In the genomic region with DNA sequence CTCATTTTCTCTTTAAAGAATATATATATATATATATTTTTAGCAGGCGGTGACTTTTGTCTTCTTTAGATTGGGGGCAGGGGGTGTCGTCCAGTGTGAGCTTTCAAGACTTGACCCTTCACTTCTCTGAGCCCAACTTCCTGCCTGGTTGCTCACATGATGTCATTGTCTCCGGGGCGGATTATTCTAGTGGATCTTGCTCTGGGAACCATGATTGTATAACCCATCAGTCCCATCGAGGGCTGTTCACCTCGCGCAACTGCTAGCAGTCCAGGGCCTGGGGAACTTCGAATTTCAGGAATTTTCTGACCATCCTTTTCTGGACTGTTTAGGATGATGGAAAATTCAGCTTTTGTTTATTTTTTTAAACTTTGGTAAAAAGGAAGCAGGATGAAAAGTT, we compare ENCODE assay signal across 8 cellular contexts.
DNase-seq lines count a peak whose midpoint lies in the region; ATAC-seq and TF ChIP-seq lines count a peak whose summit lies in the region.

No MANE protein-coding gene starts in this region.

- TF ChIP-seq CTCF in GM12865 (IDR thresholded peaks at IDR 0.05; ENCODE audit: insufficient read depth, low read depth, low read length, missing control alignments) (no peak), astrocyte of the cerebellum (IDR thresholded peaks at IDR 0.05; ENCODE audit: low read depth, low read length, missing control alignments) (no peak), retinal pigment epithelial cell (conservative IDR thresholded peaks at IDR 0.05; ENCODE audit: low read depth, low read length) (no peak)

- H3K4me3 ChIP-seq in GM12865 (ENCODE audit: low read depth, low read length) (peak overlapping the region; percentile 81), astrocyte of the cerebellum (ENCODE audit: low read depth, low read length) (peak overlapping the region; percentile 66), retinal pigment epithelial cell (ENCODE audit: low read length) (peak overlapping the region; percentile 78)

- peak; percentile 82 for DNase-seq in AG08396 (ENCODE audit: low spot score)
- peak; percentile 73 for DNase-seq in GM12865 (ENCODE audit: low read depth)
- peak; percentile 80 for DNase-seq in NCI-H82 (lab: John Stamatoyannopoulos, UW)
- no peak for DNase-seq in astrocyte of the cerebellum (ENCODE audit: low read depth)
- peak; percentile 16 to 18 for DNase-seq in hippocampal formation (lab: John Stamatoyannopoulos, UW)
- DNase-seq in retinal pigment epithelial cell (ENCODE audit: low read depth): no peak
- DNase-seq in NCI-H187 (lab: John Stamatoyannopoulos, UW): no peak

- in situ Hi-C loops in astrocyte of the cerebellum (cut with HindIII; ENCODE audit: low sequenced_read_pairs): no loop called here

- peak; percentile 28 for ATAC-seq in HG03103 (IDR thresholded peaks at IDR 0.05; ENCODE audit: low read depth, unreplicated experiment)

Comparison
In these comparisons a context has a peak if more than half of its experiments do, and no peak if none do; other contexts are left out.
1. DNase-seq: peak in AG08396 (single experiment), GM12865 (single experiment), NCI-H82 (single experiment) and hippocampal formation (2 of 2); none in astrocyte of the cerebellum (single experiment), retinal pigment epithelial cell (single experiment) and NCI-H187 (0 of 2).
2. Peak in every context shown above with its lines, with median percentiles within 50 percentile points of each other: H3K4me3 ChIP-seq.